Comparison of ENCODE assay signal across 10 cellular contexts in the genomic region with DNA sequence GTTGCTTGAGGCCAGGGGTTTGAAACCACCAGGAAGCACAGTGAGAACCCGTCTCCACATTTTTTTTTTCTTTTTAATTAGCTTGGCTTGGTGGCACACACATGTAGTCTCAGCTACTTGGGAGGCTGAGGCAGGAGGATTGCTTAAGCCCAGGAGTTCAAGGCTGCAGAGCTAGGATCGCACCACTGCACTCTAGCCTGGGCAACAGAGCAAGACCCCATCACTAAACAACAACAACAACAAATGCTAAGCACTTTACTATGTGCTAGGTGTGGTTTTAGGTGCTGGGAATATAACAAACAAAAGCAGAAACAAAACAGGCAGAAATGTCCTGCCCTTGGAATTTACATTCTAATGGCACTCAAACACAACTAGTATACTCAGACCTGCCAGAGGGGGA. TPM values are rescaled to one million over a fixed set of nuclear protein-coding genes. Genes with fewer than 3 reads are reported as not detected.
"Had no signal": no experiment of that assay in that cellular context is flagged by ENCODE, and none has a peak within 500 bp of the region (broad histone marks: within the 10 kb centered on the region; RNA-seq: fewer than 3 reads in every experiment).

No MANE protein-coding gene starts in this region.

- H3K9ac ChIP-seq: KMS-11 had no signal

- H3K36me3 Mint-ChIP-seq: IgD-negative memory B cell had no signal

- H3K4me3 Mint-ChIP-seq: IgD-negative memory B cell had no signal

- ATAC-seq: HepG2 had no signal

- FAIRE-seq: HepG2, HTR-8/SVneo had no signal

- H3K27ac ChIP-seq: HL-60, KMS-11 had no signal

- DNase-seq: IMR-90, KBM-7, KG1 had no signal

- H3K4me2 ChIP-seq: KMS-11 had no signal

- H3K27ac Mint-ChIP-seq: IgD-negative memory B cell had no signal

RNA-seq across cellular contexts. Expression of a gene that starts 51.3 kb away (rescaled TPM):
- total RNA-seq: HepG2, HT-29, HT1080, IMR-90 had no signal
- polyA plus RNA-seq: IMR-90 had no signal

RNA-seq across cellular contexts. Expression of a gene that starts 58.7 kb away (rescaled TPM):
- total RNA-seq: HepG2, HT-29, HT1080, IMR-90 had no signal
- polyA plus RNA-seq: HepG2, IMR-90 had no signal
